Comparison of ENCODE assay signal across 8 cellular contexts in the genomic region with DNA sequence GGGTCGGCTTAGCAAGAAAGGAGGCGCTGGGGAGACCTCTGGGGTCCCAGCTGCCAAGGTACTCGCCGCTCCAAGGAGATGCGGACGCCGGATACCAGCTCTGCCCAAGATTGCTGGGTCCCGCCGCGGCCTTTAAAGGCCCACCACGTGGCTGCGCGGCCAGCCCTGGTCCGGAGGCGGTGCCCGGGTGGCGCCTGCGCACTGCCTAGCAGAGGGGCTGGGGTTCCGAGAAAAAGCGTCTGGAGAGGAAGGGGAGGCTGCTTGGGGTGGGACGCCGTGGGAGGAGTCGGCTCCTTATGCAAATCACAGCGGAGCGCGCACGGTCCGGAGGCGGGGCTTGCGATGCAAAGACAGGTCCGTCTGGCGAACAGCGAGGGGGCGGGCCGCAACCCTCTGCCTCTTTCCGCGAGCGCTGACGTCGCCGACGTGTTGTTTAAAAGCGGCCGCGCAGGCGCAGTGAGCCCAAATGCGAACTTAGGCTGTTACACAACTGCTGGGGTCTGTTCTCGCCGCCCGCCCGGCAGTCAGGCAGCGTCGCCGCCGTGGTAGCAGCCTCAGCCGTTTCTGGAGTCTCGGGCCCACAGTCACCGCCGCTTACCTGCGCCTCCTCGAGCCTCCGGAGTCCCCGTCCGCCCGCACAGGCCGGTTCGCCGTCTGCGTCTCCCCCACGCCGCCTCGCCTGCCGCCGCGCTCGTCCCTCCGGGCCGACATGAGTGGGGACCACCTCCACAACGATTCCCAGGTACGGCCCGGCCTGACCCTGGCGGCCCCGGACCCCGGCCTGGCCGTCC.
DNase-seq lines count a peak whose midpoint lies in the region; ATAC-seq lines count a peak whose summit lies in the region.

A gene (plus strand): TSS at position 464 of the 791 bp plus-strand sequence. CDS start 246 bp downstream, at position 710.

- peak; percentile 99 for DNase-seq in AG08396 (ENCODE audit: low spot score)
- DNase-seq in NCI-H345 treated with DMSO at 0.1 percent for 48 hours (lab: John Stamatoyannopoulos, UW; ENCODE audit: unreplicated experiment), result peak; percentile 99
- peak; percentile 99 to 100 (median 99) for DNase-seq in activated CD4-positive, CD25-positive, alpha-beta regulatory T cell (lab: John Stamatoyannopoulos, UW)
- DNase-seq in central memory CD4-positive, alpha-beta T cell, result peak; percentile 99
- peak; percentile 99 for DNase-seq in inferior parietal cortex (ENCODE audit: extremely low spot score)
- DNase-seq in stimulated activated CD4-positive, alpha-beta T cell treated with anti-CD3 and anti-CD28 coated beads, Interleukin-12 subunit alpha, Interleukin-12 subunit beta, amount 100 ng/mL, for 24 hours (ENCODE audit: low read depth in 2 of 2), result peak; percentile 99

- ATAC-seq in GM19023 (IDR thresholded peaks at IDR 0.05; ENCODE audit: unreplicated experiment), result peak; percentile 94
- peak; percentile 93 for ATAC-seq in HG03280 (IDR thresholded peaks at IDR 0.05; ENCODE audit: unreplicated experiment)

Comparison
In these comparisons a context has a peak if more than half of its experiments do, and no peak if none do; other contexts are left out.
1. Peak in every context shown above with its lines: DNase-seq and ATAC-seq.